In genomic region chr17:6420173-6420641, GRCh38 we compare ENCODE assay signal across 8 cellular contexts. TPM values are rescaled to one million over a fixed set of nuclear protein-coding genes. Genes with fewer than 3 reads are reported as not detected.
DNase-seq lines count a peak whose midpoint lies in the region; ATAC-seq and TF ChIP-seq lines count a peak whose summit lies in the region.

No MANE protein-coding gene starts in this region.

- DNase-seq in activated naive CD4-positive, alpha-beta T cell treated with Interleukin-2 at 50 U/mL for 16 hours, result peak; percentile 19
- DNase-seq in activated naive CD4-positive, alpha-beta T cell treated with anti-CD3 and anti-CD28 coated beads, Interleukin-2, amount 50 U/mL, for 72 hours (ENCODE audit: low spot score in 2 of 2), result no peak
- DNase-seq in RWPE1 (ENCODE audit: low spot score) (no peak), fibroblast of lung (ENCODE audit: low read depth in 2 of 2) (peak in 1 of 2 donors; percentile 5), EL (no peak), G401 (ENCODE audit: low spot score) (no peak)
- DNase-seq in stimulated activated CD8-positive, alpha-beta memory T cell treated with anti-CD3 and anti-CD28 coated beads, Interleukin-4, amount 100 ng/mL, for 48 hours, result peak; percentile 45

- H3K4me2 ChIP-seq in fibroblast of lung (ENCODE audit: extremely low read depth, insufficient read depth, low read length), result no peak overlapping the region

- H3K79me2 ChIP-seq in fibroblast of lung (ENCODE audit: control insufficient read depth, insufficient read depth, low read length), result no peaks in the 10 kb centered on the region

- no peak for ATAC-seq in activated naive CD4-positive, alpha-beta T cell treated with anti-CD3 and anti-CD28 coated beads, Interleukin-2, amount 50 U/mL, for 72 hours
- ATAC-seq in GM18520 (IDR thresholded peaks at IDR 0.05; ENCODE audit: unreplicated experiment), result no peak

- H3K9ac ChIP-seq in fibroblast of lung (ENCODE audit: insufficient read depth, low read length), result no peak overlapping the region

- no peak overlapping the region for H3K27ac ChIP-seq in RWPE1
- no peak overlapping the region for H3K27ac ChIP-seq in fibroblast of lung (ENCODE audit: insufficient read depth, low read length)

- no peaks in the 10 kb centered on the region for H3K27me3 ChIP-seq in fibroblast of lung (ENCODE audit: control insufficient read depth, insufficient read depth, low read length)

- H4K20me1 ChIP-seq in fibroblast of lung (ENCODE audit: control insufficient read depth, extremely low read depth, insufficient read depth, low read length), result no peaks in the 10 kb centered on the region

- CTCF ChIA-PET in RWPE1 (lab: Yijun Ruan, JAX), result interaction anchor here (0.7 kb wide), 1 partner anchor 381 kb away, joined by 3 read pairs; no protein-coding TSS in a partner anchor

- H2AFZ ChIP-seq in fibroblast of lung (ENCODE audit: low read length), result no peak overlapping the region

- no peaks in the 10 kb centered on the region for H3K36me3 ChIP-seq in fibroblast of lung (ENCODE audit: control insufficient read depth, insufficient read depth, low read length)

- in situ Hi-C loops in G401 (cut with HindIII; ENCODE audit: low sequenced_read_pairs), result no loop called here

- H3K9me3 Mint-ChIP-seq in activated naive CD4-positive, alpha-beta T cell treated with anti-CD3 and anti-CD28 coated beads, Interleukin-2, amount 50 U/mL, for 72 hours, result no peaks in the 10 kb centered on the region

- no peaks in the 10 kb centered on the region for H3K4me1 ChIP-seq in fibroblast of lung (ENCODE audit: control insufficient read depth, extremely low read depth, insufficient read depth, low read length)

- H3K9me3 ChIP-seq in fibroblast of lung (ENCODE audit: control insufficient read depth, insufficient read depth, low read depth, low read length), result no peaks in the 10 kb centered on the region

- POLR2A ChIA-PET in RWPE1 (lab: Yijun Ruan, JAX; ENCODE audit: low non-redundant PET), result no interaction called here

- H3K36me3 Mint-ChIP-seq in activated naive CD4-positive, alpha-beta T cell treated with anti-CD3 and anti-CD28 coated beads, Interleukin-2, amount 50 U/mL, for 72 hours, result no peaks in the 10 kb centered on the region

- no peak overlapping the region for H3K4me3 ChIP-seq in fibroblast of lung (replicated peaks in 1 of 4; ENCODE audit: control extremely low read depth in 1 of 4, insufficient read depth in 1 of 4, low read depth in 3 of 4, low read length in 4 of 4)

- no peak overlapping the region for H3K27ac Mint-ChIP-seq in activated naive CD4-positive, alpha-beta T cell treated with anti-CD3 and anti-CD28 coated beads, Interleukin-2, amount 50 U/mL, for 72 hours

- TF ChIP-seq CTCF in RWPE1 (conservative IDR thresholded peaks at IDR 0.05; ENCODE audit: low read depth) (peak; percentile 19; the same call in 1 of the 2 replicates), fibroblast of lung (conservative IDR thresholded peaks at IDR 0.05 in 1 of 2, IDR thresholded peaks at IDR 0.05 in 1 of 2; ENCODE audit: low read depth in 1 of 2, low read length in 2 of 2) (peak; percentile 32 to 47)

RNA-seq across cellular contexts. Expression of gene AIPL1, which starts 14.7 kb away (rescaled TPM):
- not detected for total RNA-seq in activated naive CD4-positive, alpha-beta T cell treated with anti-CD3 and anti-CD28 coated beads, Interleukin-2, amount 50 U/mL, for 72 hours
- under 0.01 TPM in 1 of 2 replicates, not detected in the other for total RNA-seq in fibroblast of lung
- 0.05 TPM in 1 of 2 replicates, not detected in the other for polyA plus RNA-seq in fibroblast of lung
- not detected in 2 replicates for polyA plus RNA-seq in fibroblast of lung (2012)
- not detected in 2 replicates for polyA minus RNA-seq in fibroblast of lung (ENCODE audit: low replicate concordance)
- not detected in 2 replicates for total RNA-seq in G401 (2014; rRNA removed; shearing (Covaris generic))

RNA-seq across cellular contexts. Expression of gene PIMREG, which starts 24.0 kb away (rescaled TPM):
- 10 to 100 TPM; 13.0 to 13.1 TPM for total RNA-seq in activated naive CD4-positive, alpha-beta T cell treated with anti-CD3 and anti-CD28 coated beads, Interleukin-2, amount 50 U/mL, for 72 hours
- total RNA-seq in fibroblast of lung, result 1.5 and 10.6 TPM in 2 replicates
- 6.5 and 18.5 TPM in 2 replicates for polyA plus RNA-seq in fibroblast of lung
- 7.2 and 23.1 TPM in 2 replicates for polyA plus RNA-seq in fibroblast of lung (2012)
- 9.3 and 17.5 TPM in 2 replicates for polyA minus RNA-seq in fibroblast of lung (ENCODE audit: low replicate concordance)
- total RNA-seq in G401 (2014; rRNA removed; shearing (Covaris generic)), result 66.5 and 72.7 TPM in 2 replicates

Comparison
In these comparisons a context has a peak if more than half of its experiments do, and no peak if none do; other contexts are left out.
1. DNase-seq: peak in activated naive CD4-positive, alpha-beta T cell treated with Interleukin-2 at 50 U/mL for 16 hours (single experiment) and stimulated activated CD8-positive, alpha-beta memory T cell treated with anti-CD3 and anti-CD28 coated beads, Interleukin-4, amount 100 ng/mL, for 48 hours (single experiment); none in activated naive CD4-positive, alpha-beta T cell treated with anti-CD3 and anti-CD28 coated beads, Interleukin-2, amount 50 U/mL, for 72 hours (0 of 2), RWPE1 (single experiment), EL (single experiment) and G401 (single experiment).